Comparison of ENCODE assay signal across 8 cellular contexts in the genomic region with DNA sequence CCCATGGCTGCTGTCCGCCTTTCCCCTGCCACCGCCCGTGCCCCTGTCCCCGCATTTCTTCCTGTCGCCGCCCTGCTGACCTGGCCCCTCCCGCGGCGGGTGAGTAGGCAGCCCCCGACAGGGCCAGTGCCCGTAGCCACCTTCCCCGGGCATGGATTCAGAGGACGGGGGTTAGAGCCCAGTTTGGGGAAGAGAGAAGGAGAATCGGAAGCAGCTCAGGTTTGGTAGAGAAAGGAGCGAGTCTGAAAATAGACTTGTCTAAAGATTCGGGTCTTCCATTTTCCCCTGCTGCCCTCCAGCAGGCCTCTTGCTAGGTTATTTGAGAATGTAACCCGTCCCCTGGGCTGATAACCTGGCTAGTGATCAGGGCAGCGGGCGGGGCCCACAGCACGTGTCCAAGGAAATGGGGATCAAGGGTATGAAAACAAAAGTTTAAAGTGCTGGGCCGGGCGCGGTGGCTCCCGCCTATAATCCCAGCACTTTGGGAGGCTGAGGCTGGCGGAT. TPM values are rescaled to one million over a fixed set of nuclear protein-coding genes. Genes with fewer than 3 reads are reported as not detected.
DNase-seq lines count a peak whose midpoint lies in the region; ATAC-seq, FAIRE-seq and TF ChIP-seq lines count a peak whose summit lies in the region.

No MANE protein-coding gene starts in this region.

- H3K36me3 ChIP-seq in Caco-2 (ENCODE audit: control insufficient read depth, insufficient read depth, low read length) (peaks cover 1% of the 10 kb centered on the region; the same call in 1 of the 2 replicates), HUES64 (ENCODE audit: insufficient read depth, low read length) (no peaks in the 10 kb centered on the region), K562 (ENCODE audit: control insufficient read depth, insufficient read depth, low read length) (peaks cover 3% of the 10 kb centered on the region; the same call in 2 of the 3 replicates)
- H3K36me3 ChIP-seq in naive thymus-derived CD4-positive, alpha-beta T cell (ENCODE audit: control insufficient read depth in 2 of 3, insufficient read depth in 3 of 3, low read length in 3 of 3) = no peaks in the 10 kb centered on the region
- H3K36me3 ChIP-seq in effector memory CD4-positive, alpha-beta T cell (ENCODE audit: control insufficient read depth, insufficient read depth, low read length) = no peaks in the 10 kb centered on the region

- H3K4me1 Mint-ChIP-seq in Caco-2 (ENCODE audit: low read depth, unreplicated experiment) = peaks cover 18% of the 10 kb centered on the region
- peaks cover 18 to 35% (median 28%) of the 10 kb centered on the region in 7 donors for H3K4me1 Mint-ChIP-seq in naive thymus-derived CD4-positive, alpha-beta T cell

- peak overlapping the region; percentile 83 for H3K4me2 ChIP-seq in K562 (ENCODE audit: insufficient read depth, low read length)

- ATAC-seq in K562 (no peak), GM21619 (IDR thresholded peaks at IDR 0.05; ENCODE audit: unreplicated experiment) (no peak), GM21367 (IDR thresholded peaks at IDR 0.05; ENCODE audit: unreplicated experiment) (no peak)
- no peak for ATAC-seq in naive thymus-derived CD4-positive, alpha-beta T cell

- BruUV-seq in Caco-2 (replicated peaks; lab: Mats Ljungman, UMichigan) (TSS peak; percentile 22), K562 (replicated peaks; lab: Mats Ljungman, UMichigan) (TSS peak; percentile 36)

- no peaks in the 10 kb centered on the region for H3K27me3 Mint-ChIP-seq in Caco-2 (ENCODE audit: insufficient read depth, unreplicated experiment)
- H3K27me3 Mint-ChIP-seq in naive thymus-derived CD4-positive, alpha-beta T cell = peaks cover 0 to 13% (median 0%) of the 10 kb centered on the region in 5 donors

- peak overlapping the region; percentile 89 for H3K4me3 Mint-ChIP-seq in Caco-2 (ENCODE audit: unreplicated experiment)
- peak overlapping the region; percentile 40 to 86 (median 72) for H3K4me3 Mint-ChIP-seq in naive thymus-derived CD4-positive, alpha-beta T cell

- H3K9me3 ChIP-seq in Caco-2 (no peaks in the 10 kb centered on the region), HUES64 (ENCODE audit: insufficient read depth, low read depth, low read length) (no peaks in the 10 kb centered on the region), K562 (replicated peaks; ENCODE audit: control insufficient read depth, insufficient read depth, low read depth, low read length) (no peaks in the 10 kb centered on the region)
- H3K9me3 ChIP-seq in naive thymus-derived CD4-positive, alpha-beta T cell (ENCODE audit: control insufficient read depth in 2 of 3, low read length in 3 of 3) = no peaks in the 10 kb centered on the region
- no peaks in the 10 kb centered on the region for H3K9me3 ChIP-seq in effector memory CD4-positive, alpha-beta T cell (ENCODE audit: control insufficient read depth, low read length)

- peak overlapping the region; percentile 90 for H2AFZ ChIP-seq in K562 (ENCODE audit: low read depth, low read length)

- TF ChIP-seq EP300 in K562 (IDR thresholded peaks at IDR 0.05; ENCODE audit: low read length) = no peak

- H3K4me1 ChIP-seq in Caco-2 (peaks cover 46% of the 10 kb centered on the region), HUES64 (ENCODE audit: insufficient read depth, low read length) (peaks cover 35% of the 10 kb centered on the region), K562 (replicated peaks in 1 of 2; ENCODE audit: control insufficient read depth in 2 of 2, insufficient read depth in 2 of 2, low read length in 2 of 2) (peaks cover 31 to 66% of the 10 kb centered on the region in 2 experiments)
- H3K4me1 ChIP-seq in naive thymus-derived CD4-positive, alpha-beta T cell (ENCODE audit: control insufficient read depth in 2 of 2, insufficient read depth in 2 of 2, low read length in 2 of 2) = peaks cover 21 to 23% of the 10 kb centered on the region in 2 donors
- peaks cover 26% of the 10 kb centered on the region for H3K4me1 ChIP-seq in effector memory CD4-positive, alpha-beta T cell (ENCODE audit: control insufficient read depth, insufficient read depth, low read length, poor library complexity, severe bottlenecking)

- DNase-seq in Caco-2 (peak; percentile 76 to 84), K562 (ENCODE audit: extremely low read depth in 1 of 4, low spot score in 3 of 4) (peak; percentile 63 to 85 (median 64))
- DNase-seq in naive thymus-derived CD4-positive, alpha-beta T cell = no peak
- DNase-seq in effector memory CD4-positive, alpha-beta T cell = no peak
- no peak for DNase-seq in activated CD4-positive, alpha-beta T cell treated with anti-CD3 and anti-CD28 coated beads for 48 hours

- H3K9me3 Mint-ChIP-seq in Caco-2 (ENCODE audit: unreplicated experiment) = no peaks in the 10 kb centered on the region
- H3K9me3 Mint-ChIP-seq in naive thymus-derived CD4-positive, alpha-beta T cell = no peaks in the 10 kb centered on the region

- in situ Hi-C loops in K562 (cut with MboI) = no loop called here

- H3K27ac ChIP-seq in HUES64 (ENCODE audit: low read depth, low read length) (peak overlapping the region; percentile 83; the same call in 1 of the 2 replicates), K562 (ENCODE audit: extremely low read depth, low read depth, low read length) (peak overlapping the region; percentile 90)
- no peak overlapping the region for H3K27ac ChIP-seq in naive thymus-derived CD4-positive, alpha-beta T cell (ENCODE audit: low read depth, low read length)
- no peak overlapping the region for H3K27ac ChIP-seq in effector memory CD4-positive, alpha-beta T cell (ENCODE audit: insufficient read depth, low read length, poor library complexity, severe bottlenecking)

- 2% methylated on average over 25 of the region's 25 CpGs for WGBS in HUES64
- WGBS in K562 (ENCODE audit: insufficient coverage, low coverage, missing lambda C conversion rate) = 0% methylated on average over 19 of the region's 25 CpGs

- no peaks in the 10 kb centered on the region for H3K27me3 ChIP-seq in Caco-2 (replicated peaks; ENCODE audit: control insufficient read depth, insufficient read depth, low read length)
- H3K27me3 ChIP-seq in HUES64 (ENCODE audit: insufficient read depth, low read length) = no peaks in the 10 kb centered on the region
- H3K27me3 ChIP-seq in K562 (ENCODE audit: control insufficient read depth in 2 of 2, insufficient read depth in 2 of 2, low read length in 2 of 2) = no peaks in the 10 kb centered on the region
- H3K27me3 ChIP-seq in naive thymus-derived CD4-positive, alpha-beta T cell (ENCODE audit: control insufficient read depth in 2 of 2, insufficient read depth in 2 of 2, low read length in 2 of 2) = no peaks in the 10 kb centered on the region
- H3K27me3 ChIP-seq in effector memory CD4-positive, alpha-beta T cell (replicated peaks; ENCODE audit: control insufficient read depth, insufficient read depth, low read length, poor library complexity, severe bottlenecking) = no peaks in the 10 kb centered on the region

- peaks cover 35% of the 10 kb centered on the region for H3K36me3 Mint-ChIP-seq in Caco-2 (ENCODE audit: insufficient read depth, unreplicated experiment)
- H3K36me3 Mint-ChIP-seq in naive thymus-derived CD4-positive, alpha-beta T cell = peaks cover 0 to 1% (median 0%) of the 10 kb centered on the region in 5 donors

- CTCF ChIA-PET in Caco-2 (lab: Charles Lee) (interaction anchor here (1.5 to 6.6 kb wide), 3 partner anchors 17 to 27 kb away, joined by 21 to 113 read pairs (median 89); partner anchors contain the start of genes HCFC1R1, THOC6 and TNFRSF12A), K562 (lab: Yijun Ruan, JAX; ENCODE audit: low intra/inter-chr PET ratio) (no interaction called here)
- CTCF ChIA-PET in naive thymus-derived CD4-positive, alpha-beta T cell (lab: Charles Lee) = interaction anchor here (4.0 kb wide), 1 partner anchor 24 kb away, joined by 90 read pairs; no protein-coding TSS in a partner anchor

- no peaks in the 10 kb centered on the region for H3K9me1 ChIP-seq in K562 (ENCODE audit: control insufficient read depth, insufficient read depth, low read length)

- H4K20me1 ChIP-seq in K562 (replicated peaks; ENCODE audit: control insufficient read depth, insufficient read depth, low read length) = no peaks in the 10 kb centered on the region

- TF ChIP-seq CTCF in Caco-2 (IDR thresholded peaks at IDR 0.05; ENCODE audit: insufficient read depth in 1 of 2, low read depth in 1 of 2, low read length in 1 of 2, severe bottlenecking in 1 of 2, unreplicated experiment in 1 of 2) = no peak
- TF ChIP-seq CTCF in K562 (IDR thresholded peaks at IDR 0.05 in 2 of 3, conservative IDR thresholded peaks at IDR 0.05 in 1 of 3; ENCODE audit: insufficient read depth in 2 of 3, low read depth in 1 of 3, low read length in 3 of 3) = no peak

- H3K79me2 ChIP-seq in K562 (ENCODE audit: control insufficient read depth, insufficient read depth, low read length) = peaks cover 22% of the 10 kb centered on the region

- POLR2A ChIA-PET in Caco-2 (lab: Charles Lee) = interaction anchor here (0.6 to 6.5 kb wide), 2 partner anchors 17 to 101 kb away, joined by 3 to 83 read pairs; partner anchors contain the start of genes HCFC1R1, THOC6 and TNFRSF12A
- POLR2A ChIA-PET in K562 (lab: Yijun Ruan, JAX) = interaction anchor here (1.0 to 2.6 kb wide), 5 partner anchors 15 to 23 kb away, joined by 3 to 15 read pairs (median 6); partner anchors contain the start of genes HCFC1R1, THOC6 and TNFRSF12A
- POLR2A ChIA-PET in naive thymus-derived CD4-positive, alpha-beta T cell (lab: Charles Lee) = interaction anchor here (0.9 to 3.0 kb wide), 5 partner anchors 16 to 124 kb away, joined by 3 to 17 read pairs (median 8); partner anchors contain the start of gene TNFRSF12A

- peak; percentile 75 for FAIRE-seq in K562 (lab: Jason Lieb, UNC)

- H3K4me3 ChIP-seq in Caco-2 (ENCODE audit: low read depth, low read length) = peak overlapping the region; percentile 52
- peak overlapping the region; percentile 65 for H3K4me3 ChIP-seq in HUES64 (ENCODE audit: low read length)
- H3K4me3 ChIP-seq in K562 = peak overlapping the region; percentile 50
- no peak overlapping the region for H3K4me3 ChIP-seq in naive thymus-derived CD4-positive, alpha-beta T cell (ENCODE audit: low read length)
- H3K4me3 ChIP-seq in effector memory CD4-positive, alpha-beta T cell (ENCODE audit: insufficient read depth, low read depth, low read length, poor library complexity, severe bottlenecking) = no peak overlapping the region

- H3K27ac Mint-ChIP-seq in Caco-2 (ENCODE audit: unreplicated experiment) = peak overlapping the region; percentile 90
- peak overlapping the region in 1 of 9 donors; percentile 62 for H3K27ac Mint-ChIP-seq in naive thymus-derived CD4-positive, alpha-beta T cell

- intact Hi-C loops in Caco-2 (cut with micrococcal nuclease; ENCODE audit: unreplicated experiment) (loop anchor here (1.0 kb wide), 1 partner anchor 16 kb away; no protein-coding TSS in a partner anchor), K562 (cut with micrococcal nuclease) (loop anchor here (1.0 kb wide), 1 partner anchor 19 kb away; the partner anchor contains the start of gene THOC6)
- intact Hi-C loops in naive thymus-derived CD4-positive, alpha-beta T cell (cut with micrococcal nuclease) = loop anchor here (1.0 to 2.0 kb wide), 5 partner anchors 16 to 284 kb away; partner anchors contain the start of genes PAQR4 (in 1 of the 2), PKMYT1 (in 1 of the 2) and THOC6 (in 1 of the 2)

- no peak for TF ChIP-seq RAD21 in K562 (CRISPR knock-in tag; conservative IDR thresholded peaks at IDR 0.05 in 1 of 2, IDR thresholded peaks at IDR 0.05 in 1 of 2)

- H3K9ac ChIP-seq in HUES64 (ENCODE audit: low read depth, low read length) (peak overlapping the region; percentile 60; the same call in 1 of the 2 replicates), K562 (ENCODE audit: insufficient read depth in 1 of 2, low read depth in 2 of 2, low read length in 2 of 2) (peak overlapping the region; percentile 78 to 88)

- TF ChIP-seq POLR2A in K562 (conservative IDR thresholded peaks at IDR 0.05) = peak; percentile 70

RNA-seq across cellular contexts. Expression of gene CLDN9, which starts 7.9 kb away (rescaled TPM):
- total RNA-seq in Caco-2 (2022) (0.79 and 0.91 TPM in 2 replicates), K562 (2014; rRNA removed) (0.12 TPM in 1 of 2 replicates, not detected in the other), K562 (2014; rRNA removed; fragmentation: Illumina TruSeq; extraction: Trizol) (not detected in 2 replicates), K562 (2015; rRNA removed; fragmentation: Illumina TruSeq; extraction: Trizol) (0.15 and 0.22 TPM in 2 replicates), K562 (2021) (0.40 and 0.44 TPM in 2 replicates)
- polyA plus RNA-seq in HUES64 (2013, experiment 1 of 2) = 0.25 TPM
- polyA plus RNA-seq in HUES64 (2013, experiment 2 of 2) = 0.44 TPM
- 0.99 and 3.1 TPM in 2 replicates for total RNA-seq in K562 (2011; cell fraction: chromatin; rRNA removed; ENCODE audit: low replicate concordance)
- 2.0 and 3.0 TPM in 2 replicates for total RNA-seq in K562 (2011; cell fraction: nucleolus; rRNA removed)
- 1.1 and 1.5 TPM in 2 replicates for total RNA-seq in K562 (2011; cell fraction: nucleoplasm; rRNA removed)
- polyA plus RNA-seq in K562 (2011; rRNA removed) (0.18 and 0.27 TPM in 2 replicates), K562 (2014; fragmentation: Illumina TruSeq; extraction: Trizol) (0.10 and 0.12 TPM in 2 replicates), K562 (2014; fragmentation: Nextera tagmentation; extraction: Ambion mirVana) (not detected), K562 (2014; rRNA removed) (0.16 and 0.24 TPM in 2 replicates)
- polyA plus RNA-seq in K562 (2011; cell fraction: cytosol; rRNA removed) = 0.29 and 0.36 TPM in 2 replicates
- polyA plus RNA-seq in K562 (2011; cell fraction: nucleus; rRNA removed) = 1.6 and 2.9 TPM in 2 replicates
- polyA plus RNA-seq in K562 (2012) = 0.79 and 2.7 TPM in 2 replicates
- polyA minus RNA-seq in K562 (2011; rRNA and poly(A)+ RNA removed) = 0.09 and 0.18 TPM in 2 replicates
- polyA minus RNA-seq in K562 (2011; cell fraction: cytosol; rRNA and poly(A)+ RNA removed) = 1.1 TPM in 1 of 2 replicates, not detected in the other
- 0.54 and 1.00 TPM in 2 replicates for polyA minus RNA-seq in K562 (2011; cell fraction: nucleus; rRNA and poly(A)+ RNA removed)
- total RNA-seq in naive thymus-derived CD4-positive, alpha-beta T cell = under 1 TPM in 2 of 5 experiments, not detected in 3; 0.15 to 0.37 TPM
- polyA plus RNA-seq in naive thymus-derived CD4-positive, alpha-beta T cell = not detected

RNA-seq across cellular contexts. Expression of gene CLDN6, which starts 13.2 kb away (rescaled TPM):
- total RNA-seq in Caco-2 (2022) = 9.0 and 12.9 TPM in 2 replicates
- 517 TPM for polyA plus RNA-seq in HUES64 (2013, experiment 1 of 2)
- 422 TPM for polyA plus RNA-seq in HUES64 (2013, experiment 2 of 2)
- total RNA-seq in K562 (2011; cell fraction: chromatin; rRNA removed; ENCODE audit: low replicate concordance) = 0.53 and 0.65 TPM in 2 replicates
- 2.2 and 2.5 TPM in 2 replicates for total RNA-seq in K562 (2011; cell fraction: nucleolus; rRNA removed)
- total RNA-seq in K562 (2011; cell fraction: nucleoplasm; rRNA removed) = 0.73 and 0.76 TPM in 2 replicates
- 0.23 and 0.49 TPM in 2 replicates for total RNA-seq in K562 (2014; rRNA removed)
- 0.22 and 0.38 TPM in 2 replicates for total RNA-seq in K562 (2014; rRNA removed; fragmentation: Illumina TruSeq; extraction: Trizol)
- total RNA-seq in K562 (2015; rRNA removed; fragmentation: Illumina TruSeq; extraction: Trizol) = 0.26 TPM in 1 of 2 replicates, not detected in the other
- total RNA-seq in K562 (2021) = 0.75 and 1.1 TPM in 2 replicates
- 0.56 and 0.93 TPM in 2 replicates for polyA plus RNA-seq in K562 (2011; rRNA removed)
- 0.58 and 1.1 TPM in 2 replicates for polyA plus RNA-seq in K562 (2011; cell fraction: cytosol; rRNA removed)
- 0.24 and 0.42 TPM in 2 replicates for polyA plus RNA-seq in K562 (2011; cell fraction: nucleus; rRNA removed)
- polyA plus RNA-seq in K562 (2012) = 0.49 and 1.1 TPM in 2 replicates
- 0.45 and 0.83 TPM in 2 replicates for polyA plus RNA-seq in K562 (2014; fragmentation: Illumina TruSeq; extraction: Trizol)
- polyA plus RNA-seq in K562 (2014; fragmentation: Nextera tagmentation; extraction: Ambion mirVana) = not detected
- polyA plus RNA-seq in K562 (2014; rRNA removed) = 0.20 and 0.32 TPM in 2 replicates
- 0.32 and 0.39 TPM in 2 replicates for polyA minus RNA-seq in K562 (2011; rRNA and poly(A)+ RNA removed)
- 1.0 and 2.1 TPM in 2 replicates for polyA minus RNA-seq in K562 (2011; cell fraction: cytosol; rRNA and poly(A)+ RNA removed)
- polyA minus RNA-seq in K562 (2011; cell fraction: nucleus; rRNA and poly(A)+ RNA removed) = not detected in 2 replicates
- total RNA-seq in naive thymus-derived CD4-positive, alpha-beta T cell = not detected
- polyA plus RNA-seq in naive thymus-derived CD4-positive, alpha-beta T cell = not detected

RNA-seq across cellular contexts. Expression of gene TNFRSF12A, which starts 15.3 kb away (rescaled TPM):
- total RNA-seq in Caco-2 (2022) = 62.5 and 66.4 TPM in 2 replicates
- polyA plus RNA-seq in HUES64 (2013, experiment 1 of 2) = 63.8 TPM
- 60.7 TPM for polyA plus RNA-seq in HUES64 (2013, experiment 2 of 2)
- total RNA-seq in K562 (2011; cell fraction: chromatin; rRNA removed; ENCODE audit: low replicate concordance) = 22.8 and 80.5 TPM in 2 replicates
- 79.5 and 92.2 TPM in 2 replicates for total RNA-seq in K562 (2011; cell fraction: nucleolus; rRNA removed)
- 54.3 and 65.7 TPM in 2 replicates for total RNA-seq in K562 (2011; cell fraction: nucleoplasm; rRNA removed)
- total RNA-seq in K562 (2014; rRNA removed) = 55.9 and 61.8 TPM in 2 replicates
- total RNA-seq in K562 (2014; rRNA removed; fragmentation: Illumina TruSeq; extraction: Trizol) = 15.5 and 16.0 TPM in 2 replicates
- 26.5 and 27.6 TPM in 2 replicates for total RNA-seq in K562 (2015; rRNA removed; fragmentation: Illumina TruSeq; extraction: Trizol)
- total RNA-seq in K562 (2021) = 29.3 and 32.1 TPM in 2 replicates
- 25.7 and 30.0 TPM in 2 replicates for polyA plus RNA-seq in K562 (2011; rRNA removed)
- polyA plus RNA-seq in K562 (2011; cell fraction: cytosol; rRNA removed) = 31.2 and 111 TPM in 2 replicates
- 55.9 and 141 TPM in 2 replicates for polyA plus RNA-seq in K562 (2011; cell fraction: nucleus; rRNA removed)
- 22.9 and 23.5 TPM in 2 replicates for polyA plus RNA-seq in K562 (2012)
- 19.0 and 26.3 TPM in 2 replicates for polyA plus RNA-seq in K562 (2014; fragmentation: Illumina TruSeq; extraction: Trizol)
- polyA plus RNA-seq in K562 (2014; fragmentation: Nextera tagmentation; extraction: Ambion mirVana) = under 1 TPM; 0.41 to 0.66 TPM
- 46.8 and 52.9 TPM in 2 replicates for polyA plus RNA-seq in K562 (2014; rRNA removed)
- 3.7 and 7.9 TPM in 2 replicates for polyA minus RNA-seq in K562 (2011; rRNA and poly(A)+ RNA removed)
- polyA minus RNA-seq in K562 (2011; cell fraction: cytosol; rRNA and poly(A)+ RNA removed) = 25.0 and 27.7 TPM in 2 replicates
- 29.5 and 30.0 TPM in 2 replicates for polyA minus RNA-seq in K562 (2011; cell fraction: nucleus; rRNA and poly(A)+ RNA removed)
- total RNA-seq in naive thymus-derived CD4-positive, alpha-beta T cell = 1 to 10 TPM in 3 of 5 experiments, under 1 TPM in 2; 0.57 to 5.9 (median 1.1) TPM
- not detected for polyA plus RNA-seq in naive thymus-derived CD4-positive, alpha-beta T cell

RNA-seq across cellular contexts. Expression of gene HCFC1R1, which starts 18.9 kb away (rescaled TPM):
- total RNA-seq in Caco-2 (2022) (40.8 and 44.9 TPM in 2 replicates), K562 (2014; rRNA removed) (19.3 and 32.1 TPM in 2 replicates), K562 (2014; rRNA removed; fragmentation: Illumina TruSeq; extraction: Trizol) (3.9 and 5.1 TPM in 2 replicates), K562 (2015; rRNA removed; fragmentation: Illumina TruSeq; extraction: Trizol) (9.4 and 11.2 TPM in 2 replicates), K562 (2021) (27.8 and 29.0 TPM in 2 replicates)
- 64.6 TPM for polyA plus RNA-seq in HUES64 (2013, experiment 1 of 2)
- polyA plus RNA-seq in HUES64 (2013, experiment 2 of 2) = 74.2 TPM
- total RNA-seq in K562 (2011; cell fraction: chromatin; rRNA removed; ENCODE audit: low replicate concordance) = 4.0 and 6.9 TPM in 2 replicates
- 7.2 and 7.8 TPM in 2 replicates for total RNA-seq in K562 (2011; cell fraction: nucleolus; rRNA removed)
- total RNA-seq in K562 (2011; cell fraction: nucleoplasm; rRNA removed) = 2.9 and 7.3 TPM in 2 replicates
- polyA plus RNA-seq in K562 (2011; rRNA removed) (5.2 and 8.1 TPM in 2 replicates), K562 (2014; fragmentation: Illumina TruSeq; extraction: Trizol) (15.6 and 31.2 TPM in 2 replicates), K562 (2014; fragmentation: Nextera tagmentation; extraction: Ambion mirVana) (1 to 10 TPM; 2.2 to 4.1 TPM), K562 (2014; rRNA removed) (19.2 and 24.0 TPM in 2 replicates)
- polyA plus RNA-seq in K562 (2011; cell fraction: cytosol; rRNA removed) = 14.9 and 33.5 TPM in 2 replicates
- polyA plus RNA-seq in K562 (2011; cell fraction: nucleus; rRNA removed) = 15.9 and 23.6 TPM in 2 replicates
- polyA plus RNA-seq in K562 (2012) = 33.0 and 38.8 TPM in 2 replicates
- 1.4 and 2.3 TPM in 2 replicates for polyA minus RNA-seq in K562 (2011; rRNA and poly(A)+ RNA removed)
- polyA minus RNA-seq in K562 (2011; cell fraction: cytosol; rRNA and poly(A)+ RNA removed) = 8.2 and 13.5 TPM in 2 replicates
- 2.3 and 4.6 TPM in 2 replicates for polyA minus RNA-seq in K562 (2011; cell fraction: nucleus; rRNA and poly(A)+ RNA removed)
- 10 to 100 TPM; 11.5 to 29.6 (median 14.9) TPM for total RNA-seq in naive thymus-derived CD4-positive, alpha-beta T cell
- polyA plus RNA-seq in naive thymus-derived CD4-positive, alpha-beta T cell = 10 to 100 TPM; 12.0 to 24.6 TPM

RNA-seq across cellular contexts. Expression of gene THOC6, which starts 19.0 kb away (rescaled TPM):
- total RNA-seq in Caco-2 (2022) = 46.0 and 48.0 TPM in 2 replicates
- 53.2 TPM for polyA plus RNA-seq in HUES64 (2013, experiment 1 of 2)
- polyA plus RNA-seq in HUES64 (2013, experiment 2 of 2) = 46.4 TPM
- total RNA-seq in K562 (2011; cell fraction: chromatin; rRNA removed; ENCODE audit: low replicate concordance) = 53.2 and 110 TPM in 2 replicates
- total RNA-seq in K562 (2011; cell fraction: nucleolus; rRNA removed) = 76.5 and 89.0 TPM in 2 replicates
- 47.3 and 55.1 TPM in 2 replicates for total RNA-seq in K562 (2011; cell fraction: nucleoplasm; rRNA removed)
- total RNA-seq in K562 (2014; rRNA removed) = 51.2 and 66.7 TPM in 2 replicates
- total RNA-seq in K562 (2014; rRNA removed; fragmentation: Illumina TruSeq; extraction: Trizol) = 13.2 and 22.3 TPM in 2 replicates
- total RNA-seq in K562 (2015; rRNA removed; fragmentation: Illumina TruSeq; extraction: Trizol) = 42.7 and 46.7 TPM in 2 replicates
- total RNA-seq in K562 (2021) = 65.4 and 70.1 TPM in 2 replicates
- polyA plus RNA-seq in K562 (2011; rRNA removed) = 38.7 and 47.4 TPM in 2 replicates
- polyA plus RNA-seq in K562 (2011; cell fraction: cytosol; rRNA removed) = 53.0 and 93.1 TPM in 2 replicates
- 154 TPM in 2 replicates for polyA plus RNA-seq in K562 (2011; cell fraction: nucleus; rRNA removed)
- 65.3 and 65.6 TPM in 2 replicates for polyA plus RNA-seq in K562 (2012)
- polyA plus RNA-seq in K562 (2014; fragmentation: Illumina TruSeq; extraction: Trizol) = 42.3 and 48.3 TPM in 2 replicates
- polyA plus RNA-seq in K562 (2014; fragmentation: Nextera tagmentation; extraction: Ambion mirVana) = 1 to 10 TPM; 2.5 to 5.5 TPM
- polyA plus RNA-seq in K562 (2014; rRNA removed) = 64.5 and 66.6 TPM in 2 replicates
- 19.6 and 28.3 TPM in 2 replicates for polyA minus RNA-seq in K562 (2011; rRNA and poly(A)+ RNA removed)
- 32.0 and 41.0 TPM in 2 replicates for polyA minus RNA-seq in K562 (2011; cell fraction: cytosol; rRNA and poly(A)+ RNA removed)
- polyA minus RNA-seq in K562 (2011; cell fraction: nucleus; rRNA and poly(A)+ RNA removed) = 17.4 and 24.7 TPM in 2 replicates
- total RNA-seq in naive thymus-derived CD4-positive, alpha-beta T cell = 10 to 100 TPM; 25.3 to 55.5 (median 26.0) TPM
- 10 to 100 TPM; 46.3 to 60.6 TPM for polyA plus RNA-seq in naive thymus-derived CD4-positive, alpha-beta T cell

Comparison
In these comparisons a context has a peak if more than half of its experiments do, and no peak if none do; other contexts are left out.
1. DNase-seq: peak in Caco-2 (2 of 2) and K562 (4 of 4); none in naive thymus-derived CD4-positive, alpha-beta T cell (0 of 9), effector memory CD4-positive, alpha-beta T cell (0 of 3) and activated CD4-positive, alpha-beta T cell treated with anti-CD3 and anti-CD28 coated beads for 48 hours (single experiment).
2. H3K4me3 ChIP-seq: peak in Caco-2 (single experiment), HUES64 (single experiment) and K562 (single experiment); none in naive thymus-derived CD4-positive, alpha-beta T cell (single experiment) and effector memory CD4-positive, alpha-beta T cell (single experiment).
3. H3K27ac ChIP-seq: peak in HUES64 (single experiment) and K562 (single experiment); none in naive thymus-derived CD4-positive, alpha-beta T cell (single experiment) and effector memory CD4-positive, alpha-beta T cell (single experiment).